8 cellular contexts compared by ENCODE assay signal in the genomic region with DNA sequence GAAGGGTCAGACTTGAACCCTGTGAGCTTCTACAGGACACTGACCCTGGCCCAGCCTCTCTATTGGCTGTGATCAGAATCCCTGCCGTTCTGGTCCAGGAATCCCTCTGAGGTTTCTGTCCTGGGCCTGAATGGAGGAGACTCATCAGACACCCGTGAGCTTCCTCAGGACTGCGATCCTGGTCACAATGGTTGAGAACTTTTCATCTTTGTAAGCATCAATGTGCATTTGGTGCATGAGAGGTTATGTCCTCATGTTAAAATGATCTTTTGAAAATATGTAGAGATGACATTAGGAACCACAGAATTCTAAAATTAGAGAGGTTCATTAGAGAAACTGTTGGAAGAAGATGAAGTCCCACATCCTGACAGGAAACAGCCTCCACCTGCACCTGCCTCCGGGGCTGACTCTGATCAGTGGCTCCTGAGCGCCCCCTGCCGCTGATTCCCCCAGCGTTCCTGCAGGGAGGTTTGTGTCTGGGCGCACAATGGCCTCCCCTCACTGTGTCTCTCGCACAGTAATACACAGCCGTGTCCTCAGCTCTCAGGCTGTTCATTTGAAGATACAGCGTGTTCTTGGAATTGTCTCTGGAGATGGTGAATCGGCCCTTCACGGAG.
DNase-seq lines count a peak whose midpoint lies in the region; ATAC-seq, FAIRE-seq and TF ChIP-seq lines count a peak whose summit lies in the region.
"Not testable (repeated sequence)": the region's sequence is repeated elsewhere in the genome, so short reads cannot be mapped to it uniquely, and the experiment has no call there.

No MANE protein-coding gene starts in this region.

- H3K27ac ChIP-seq in WERI-Rb-1 = not testable (repeated sequence)

- not testable (repeated sequence) for H3K36me3 Mint-ChIP-seq in CD14-positive monocyte; activated naive CD8-positive, alpha-beta T cell treated with anti-CD3 and anti-CD28 coated beads for 36 hours; stimulated activated effector memory CD8-positive, alpha-beta T cell treated with anti-CD3 and anti-CD28 coated beads, Interleukin-12 subunit alpha, Interleukin-12 subunit beta, amount 100 ng/mL, for 72 hours

- ATAC-seq in stimulated activated effector memory CD8-positive, alpha-beta T cell treated with anti-CD3 and anti-CD28 coated beads, Interleukin-12 subunit alpha, Interleukin-12 subunit beta, amount 100 ng/mL, for 72 hours = not testable (repeated sequence)

- TF ChIP-seq CTCF in CD14-positive monocyte (IDR thresholded peaks at IDR 0.05) (peak; percentile 21), WERI-Rb-1 (IDR thresholded peaks at IDR 0.05; ENCODE audit: low read depth, low read length) (peak; percentile 34; the same call in 1 of the 2 replicates)

- FAIRE-seq in GM12892 (lab: Jason Lieb, UNC) = peak; percentile 96

- H3K27me3 Mint-ChIP-seq in CD14-positive monocyte (ENCODE audit: low read depth in 3 of 3) = not testable (repeated sequence)
- peaks cover 16% of the 10 kb centered on the region for H3K27me3 Mint-ChIP-seq in activated naive CD8-positive, alpha-beta T cell treated with anti-CD3 and anti-CD28 coated beads for 36 hours

- not testable (repeated sequence) for TF ChIP-seq POLR2A in GM12892 (IDR thresholded peaks at IDR 0.05; ENCODE audit: low read depth, low read length)

- not testable (repeated sequence) for DNase-seq in CD14-positive monocyte (ENCODE audit: low spot score); GM12892 (ENCODE audit: insufficient read length)
- peak; percentile 15 for DNase-seq in NCI-H526 treated with DMSO at 0.1 percent for 48 hours (lab: John Stamatoyannopoulos, UW)
- peak; percentile 32 for DNase-seq in WERI-Rb-1
- DNase-seq in activated CD8-positive, alpha-beta memory T cell treated with anti-CD3 and anti-CD28 coated beads, Interleukin-2, amount 50 U/mL, for 48 hours = peak; percentile 81
- peak; percentile 49 for DNase-seq in activated naive CD8-positive, alpha-beta T cell treated with anti-CD3 and anti-CD28 coated beads for 36 hours
- DNase-seq in stimulated activated CD4-positive, alpha-beta T cell treated with anti-CD3 and anti-CD28 coated beads, Interleukin-12 subunit alpha, Interleukin-12 subunit beta, amount 100 ng/mL, for 4 hours = peak; percentile 50
- peak; percentile 52 to 80 for DNase-seq in stimulated activated effector memory CD8-positive, alpha-beta T cell treated with anti-CD3 and anti-CD28 coated beads, Interleukin-12 subunit alpha, Interleukin-12 subunit beta, amount 100 ng/mL, for 72 hours (ENCODE audit: low spot score in 2 of 2)

- intact Hi-C loops in CD14-positive monocyte (cut with micrococcal nuclease) = not testable (repeated sequence)

- not testable (repeated sequence) for H3K4me3 Mint-ChIP-seq in CD14-positive monocyte; activated naive CD8-positive, alpha-beta T cell treated with anti-CD3 and anti-CD28 coated beads for 36 hours; stimulated activated effector memory CD8-positive, alpha-beta T cell treated with anti-CD3 and anti-CD28 coated beads, Interleukin-12 subunit alpha, Interleukin-12 subunit beta, amount 100 ng/mL, for 72 hours

- not testable (repeated sequence) for H3K36me3 ChIP-seq in WERI-Rb-1

- not testable (repeated sequence) for H3K4me3 ChIP-seq in WERI-Rb-1 (ENCODE audit: low read depth, low read length)

- not testable (repeated sequence) for H3K27ac Mint-ChIP-seq in CD14-positive monocyte; activated naive CD8-positive, alpha-beta T cell treated with anti-CD3 and anti-CD28 coated beads for 36 hours; stimulated activated effector memory CD8-positive, alpha-beta T cell treated with anti-CD3 and anti-CD28 coated beads, Interleukin-12 subunit alpha, Interleukin-12 subunit beta, amount 100 ng/mL, for 72 hours

- H3K9me3 Mint-ChIP-seq in CD14-positive monocyte; activated naive CD8-positive, alpha-beta T cell treated with anti-CD3 and anti-CD28 coated beads for 36 hours; stimulated activated effector memory CD8-positive, alpha-beta T cell treated with anti-CD3 and anti-CD28 coated beads, Interleukin-12 subunit alpha, Interleukin-12 subunit beta, amount 100 ng/mL, for 72 hours: not testable (repeated sequence)

- H3K4me1 Mint-ChIP-seq in CD14-positive monocyte; activated naive CD8-positive, alpha-beta T cell treated with anti-CD3 and anti-CD28 coated beads for 36 hours; stimulated activated effector memory CD8-positive, alpha-beta T cell treated with anti-CD3 and anti-CD28 coated beads, Interleukin-12 subunit alpha, Interleukin-12 subunit beta, amount 100 ng/mL, for 72 hours: not testable (repeated sequence)

- peaks cover 31% of the 10 kb centered on the region for H3K27me3 ChIP-seq in WERI-Rb-1 (ENCODE audit: insufficient read depth, low read depth, severe bottlenecking)

- H3K9me3 ChIP-seq in WERI-Rb-1 (ENCODE audit: severe bottlenecking) = not testable (repeated sequence)
